In genomic region chr5:139787568-139788293, GRCh38 we compare ENCODE assay signal across 1 cellular context.
TF ChIP-seq lines count a peak whose summit lies in the region.

No MANE protein-coding gene starts in this region.

TF ChIP-seq in H1, 55 proteins besides CTCF, POLR2A, EP300 and RAD21 (continued from another document):
- peak; percentile 90 for TF ChIP-seq KDM4A (IDR thresholded peaks at IDR 0.05; ENCODE audit: low read depth, low read length, severe bottlenecking)
- no peak for TF ChIP-seq NANOG (IDR thresholded peaks at IDR 0.05; ENCODE audit: insufficient read depth, low read depth, low read length, poor library complexity, severe bottlenecking)
- TF ChIP-seq CHD1 (IDR thresholded peaks at IDR 0.05; ENCODE audit: low read depth, low read length) = no peak
- TF ChIP-seq TAF7 (optimal IDR thresholded peaks at IDR 0.05; ENCODE audit: borderline replicate concordance, low read depth, low read length) = peak; percentile 35
- peak; percentile 56; the same call in 1 of the 2 replicates for TF ChIP-seq BRCA1 (IDR thresholded peaks at IDR 0.05; ENCODE audit: low read depth, low read length)
- TF ChIP-seq EZH2 (IDR thresholded peaks at IDR 0.05; ENCODE audit: low read depth, low read length, severe bottlenecking) = no peak
- 0 out of 2 replicates have a peak, but pooled peaks have one; percentile 14 for TF ChIP-seq SRF (IDR thresholded peaks at IDR 0.05; ENCODE audit: low read depth, low read length)
- peak; percentile 82 for TF ChIP-seq ASH2L (IDR thresholded peaks at IDR 0.05; ENCODE audit: low read length)
- no peak for TF ChIP-seq CEBPB (IDR thresholded peaks at IDR 0.05; ENCODE audit: low read depth, low read length)
- TF ChIP-seq E2F6 (IDR thresholded peaks at IDR 0.05) = 0 out of 2 replicates have a peak, but pooled peaks have one; percentile 27
- no peak for TF ChIP-seq NRF1 (IDR thresholded peaks at IDR 0.05; ENCODE audit: low read depth, low read length)
- TF ChIP-seq RBBP5 (IDR thresholded peaks at IDR 0.05; ENCODE audit: borderline replicate concordance, low read depth, low read length) = no peak
- no peak for TF ChIP-seq RXRA (IDR thresholded peaks at IDR 0.05; ENCODE audit: insufficient read depth, low read depth, low read length)
- TF ChIP-seq CTBP2 (IDR thresholded peaks at IDR 0.05; ENCODE audit: borderline replicate concordance, insufficient read depth, insufficient read length, low read length) = no peak
- TF ChIP-seq SIN3A (conservative IDR thresholded peaks at IDR 0.05 in 1 of 2, IDR thresholded peaks at IDR 0.05 in 1 of 2; ENCODE audit: low read depth in 1 of 2, low read length in 2 of 2) = peak in 1 of 2 experiments; percentile 41; a peak in 1 of 4 replicates
- TF ChIP-seq ZNF274 (IDR thresholded peaks at IDR 0.05; ENCODE audit: borderline replicate concordance, extremely low read depth, low read length) = no peak
- no peak for TF ChIP-seq POU5F1 (IDR thresholded peaks at IDR 0.05; ENCODE audit: low read depth, low read length)
- TF ChIP-seq SAP30 (IDR thresholded peaks at IDR 0.05; ENCODE audit: insufficient read depth, insufficient replicate concordance, low read length) = no peak
- TF ChIP-seq JUND (IDR thresholded peaks at IDR 0.05; ENCODE audit: low read length) = peak; percentile 46; the same call in 1 of the 2 replicates
- TF ChIP-seq USF2 (IDR thresholded peaks at IDR 0.05; ENCODE audit: low read length) = no peak
- TF ChIP-seq CBX8 (IDR thresholded peaks at IDR 0.05; ENCODE audit: borderline replicate concordance, low read depth, low read length) = no peak
- no peak for TF ChIP-seq SIRT6 (IDR thresholded peaks at IDR 0.05; ENCODE audit: low read length)
- TF ChIP-seq CBX5 (IDR thresholded peaks at IDR 0.05; ENCODE audit: low read depth, low read length) = no peak
- TF ChIP-seq BCL11A (IDR thresholded peaks at IDR 0.05; ENCODE audit: low read depth in 2 of 2, low read length in 2 of 2) = no peak
- no peak for TF ChIP-seq BACH1 (IDR thresholded peaks at IDR 0.05; ENCODE audit: low read length)
